ENCODE assay signal across 11 cellular contexts in genomic region chr7:130944997-130945396, GRCh38.
DNase-seq lines count a peak whose midpoint lies in the region; ATAC-seq and TF ChIP-seq lines count a peak whose summit lies in the region.
"Had no signal": no experiment of that assay in that cellular context is flagged by ENCODE, and none has a peak within 500 bp of the region (broad histone marks: within the 10 kb centered on the region; RNA-seq: fewer than 3 reads in every experiment).

No MANE protein-coding gene starts in this region.

- DNase-seq in CD4-positive, CD25-positive, alpha-beta regulatory T cell = no peak
- DNase-seq in HEK293T (ENCODE audit: extremely low spot score) (no peak), GOT3 (lab: John Stamatoyannopoulos, UW) (no peak), DMS79 treated with DMSO at 0.1 percent for 48 hours (lab: John Stamatoyannopoulos, UW) (no peak), thyroid gland (no peak)
- DNase-seq in activated naive CD8-positive, alpha-beta T cell treated with anti-CD3 and anti-CD28 coated beads for 36 hours = no peak
- no peak for DNase-seq in naive thymus-derived CD8-positive, alpha-beta T cell
- no peak for DNase-seq in activated CD8-positive, alpha-beta memory T cell treated with anti-CD3 and anti-CD28 coated beads, Interleukin-2, amount 50 U/mL, for 4 hours
- DNase-seq: activated CD4-positive, CD25-positive, alpha-beta regulatory T cell treated with anti-CD3 and anti-CD28 coated beads, Interleukin-2, amount 50 U/mL, for 72 hours; anterior cingulate cortex had no signal

- H3K36me3 Mint-ChIP-seq in CD4-positive, CD25-positive, alpha-beta regulatory T cell = peaks cover 27% of the 10 kb centered on the region
- H3K36me3 Mint-ChIP-seq in activated naive CD8-positive, alpha-beta T cell treated with anti-CD3 and anti-CD28 coated beads for 36 hours = peaks cover 78% of the 10 kb centered on the region
- H3K36me3 Mint-ChIP-seq in naive thymus-derived CD8-positive, alpha-beta T cell = peaks cover 4 to 38% (median 6%) of the 10 kb centered on the region in 3 donors

- TF ChIP-seq POLR2A in thyroid gland (IDR thresholded peaks at IDR 0.05) = no peak

- H3K9me3 Mint-ChIP-seq in CD4-positive, CD25-positive, alpha-beta regulatory T cell = no peaks in the 10 kb centered on the region
- H3K9me3 Mint-ChIP-seq in activated naive CD8-positive, alpha-beta T cell treated with anti-CD3 and anti-CD28 coated beads for 36 hours = no peaks in the 10 kb centered on the region
- H3K9me3 Mint-ChIP-seq in naive thymus-derived CD8-positive, alpha-beta T cell = no peaks in the 10 kb centered on the region

- no peaks in the 10 kb centered on the region for H3K9me3 ChIP-seq in CD4-positive, CD25-positive, alpha-beta regulatory T cell (ENCODE audit: control insufficient read depth in 2 of 2, low read length in 2 of 2)
- H3K9me3 ChIP-seq in thyroid gland = no peaks in the 10 kb centered on the region

- WGBS in thyroid gland, 2 donors = 74 to 81% methylated on average over 1 of the region's 1 CpG

- H3K27me3 ChIP-seq in CD4-positive, CD25-positive, alpha-beta regulatory T cell (ENCODE audit: control insufficient read depth, insufficient read depth, low read length) = no peaks in the 10 kb centered on the region
- H3K27me3 ChIP-seq in thyroid gland = no peaks in the 10 kb centered on the region
- H3K27me3 ChIP-seq: hepatocyte had no signal

- POLR2A ChIA-PET in HEK293T (lab: Yijun Ruan, JAX) = interaction anchor here (0.9 kb wide), 1 partner anchor 32 kb away, joined by 3 read pairs; no protein-coding TSS in a partner anchor
- POLR2A ChIA-PET in naive thymus-derived CD8-positive, alpha-beta T cell (lab: Charles Lee) = interaction anchor here (0.5 to 1.6 kb wide), 3 partner anchors 9 to 113 kb away, joined by 3 to 7 read pairs (median 3); no protein-coding TSS in a partner anchor

- no peak for ATAC-seq in CD4-positive, CD25-positive, alpha-beta regulatory T cell (ENCODE audit: low read depth in 2 of 2)
- no peak for ATAC-seq in naive thymus-derived CD8-positive, alpha-beta T cell

- peak overlapping the region; percentile 97 for H3K27ac ChIP-seq in CD4-positive, CD25-positive, alpha-beta regulatory T cell (ENCODE audit: insufficient read depth, low read length, poor library complexity, severe bottlenecking)
- H3K27ac ChIP-seq in thyroid gland = peak overlapping the region in 1 of 3 donors; percentile 59
- H3K27ac ChIP-seq: hepatocyte had no signal

- H3K4me3 ChIP-seq in CD4-positive, CD25-positive, alpha-beta regulatory T cell (ENCODE audit: low read depth, low read length) = peak overlapping the region; percentile 95
- H3K4me3 ChIP-seq in thyroid gland (replicated peaks in 1 of 3) = no peak overlapping the region
- H3K4me3 ChIP-seq: hepatocyte had no signal

- H3K4me1 ChIP-seq in CD4-positive, CD25-positive, alpha-beta regulatory T cell (ENCODE audit: control insufficient read depth, insufficient read depth, low read length, poor library complexity, severe bottlenecking) = peaks cover 92% of the 10 kb centered on the region
- peaks cover 17 to 37% of the 10 kb centered on the region in 2 donors for H3K4me1 ChIP-seq in thyroid gland

- peaks cover 50 to 85% (median 68%) of the 10 kb centered on the region in 4 donors for H3K4me1 Mint-ChIP-seq in CD4-positive, CD25-positive, alpha-beta regulatory T cell
- peaks cover 79% of the 10 kb centered on the region for H3K4me1 Mint-ChIP-seq in activated naive CD8-positive, alpha-beta T cell treated with anti-CD3 and anti-CD28 coated beads for 36 hours
- H3K4me1 Mint-ChIP-seq in naive thymus-derived CD8-positive, alpha-beta T cell = peaks cover 31 to 86% (median 82%) of the 10 kb centered on the region in 4 donors

- intact Hi-C loops in thyroid gland (cut with DNase I) = no loop called here

- peak overlapping the region in 2 of 3 donors; percentile 91 to 94 for H3K27ac Mint-ChIP-seq in CD4-positive, CD25-positive, alpha-beta regulatory T cell
- peak overlapping the region; percentile 70 for H3K27ac Mint-ChIP-seq in activated naive CD8-positive, alpha-beta T cell treated with anti-CD3 and anti-CD28 coated beads for 36 hours
- peak overlapping the region in 9 of 10 donors; percentile 21 to 96 (median 87) for H3K27ac Mint-ChIP-seq in naive thymus-derived CD8-positive, alpha-beta T cell

- H3K36me3 ChIP-seq in CD4-positive, CD25-positive, alpha-beta regulatory T cell (ENCODE audit: control insufficient read depth, insufficient read depth, low read length) = peaks cover 18% of the 10 kb centered on the region
- H3K36me3 ChIP-seq in thyroid gland = peaks cover 0 to 3% of the 10 kb centered on the region in 2 donors

- TF ChIP-seq CTCF in thyroid gland (IDR thresholded peaks at IDR 0.05) = no peak

- H3K4me3 Mint-ChIP-seq in CD4-positive, CD25-positive, alpha-beta regulatory T cell = peak overlapping the region; percentile 77 to 95 (median 84)
- peak overlapping the region; percentile 60 for H3K4me3 Mint-ChIP-seq in activated naive CD8-positive, alpha-beta T cell treated with anti-CD3 and anti-CD28 coated beads for 36 hours
- peak overlapping the region in 3 of 10 donors; percentile 11 to 43 (median 31) for H3K4me3 Mint-ChIP-seq in naive thymus-derived CD8-positive, alpha-beta T cell

- peaks cover 8% of the 10 kb centered on the region for H3K27me3 Mint-ChIP-seq in CD4-positive, CD25-positive, alpha-beta regulatory T cell
- no peaks in the 10 kb centered on the region for H3K27me3 Mint-ChIP-seq in activated naive CD8-positive, alpha-beta T cell treated with anti-CD3 and anti-CD28 coated beads for 36 hours
- no peaks in the 10 kb centered on the region for H3K27me3 Mint-ChIP-seq in naive thymus-derived CD8-positive, alpha-beta T cell

- CTCF ChIA-PET in HEK293T (lab: Yijun Ruan, JAX) = interaction anchor here (1.4 kb wide), 1 partner anchor 41 kb away, joined by 3 read pairs; no protein-coding TSS in a partner anchor

TF ChIP-seq in HEK293T, 16 proteins besides CTCF, POLR2A, EP300 and RAD21:
- TF ChIP-seq PKNOX1 (IDR thresholded peaks at IDR 0.05) = peak; percentile 34; the same call in 1 of the 2 replicates
- TF ChIP-seq SP1 (IDR thresholded peaks at IDR 0.05) = no peak
